ENCODE assay signal across 21 cellular contexts in the genomic region with DNA sequence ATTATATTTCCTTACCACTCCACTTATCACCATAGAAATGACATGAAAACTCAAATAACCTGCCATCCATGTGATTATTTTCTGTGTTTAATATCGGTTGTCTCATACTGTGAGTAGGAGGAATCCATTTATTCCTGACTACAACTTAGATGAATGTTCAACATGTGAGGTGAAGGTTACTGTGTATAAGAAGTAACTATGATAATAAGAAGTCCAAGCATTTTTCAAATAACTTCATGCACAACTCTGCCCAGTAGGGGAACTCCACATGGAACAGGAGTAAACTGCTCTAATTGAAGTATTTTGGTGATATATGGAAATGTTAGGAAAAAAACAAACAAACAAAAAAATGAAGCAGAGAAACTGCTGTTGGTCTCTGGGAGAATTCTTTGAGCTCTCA.
DNase-seq lines count a peak whose midpoint lies in the region; ATAC-seq and TF ChIP-seq lines count a peak whose summit lies in the region.
"Had no signal": no experiment of that assay in that cellular context is flagged by ENCODE, and none has a peak within 500 bp of the region (broad histone marks: within the 10 kb centered on the region; RNA-seq: fewer than 3 reads in every experiment).

No MANE protein-coding gene starts in this region.

- peak overlapping the region; percentile 87 for H3K27ac Mint-ChIP-seq in mesothelial cell of epicardium
- H3K27ac Mint-ChIP-seq in HFFc6: no peak overlapping the region
- H3K27ac Mint-ChIP-seq in CD8-positive, alpha-beta T cell: no peak overlapping the region
- H3K27ac Mint-ChIP-seq: CD8-positive, alpha-beta memory T cell; IgD-negative memory B cell had no signal

- peaks cover 3% of the 10 kb centered on the region for H3K27me3 Mint-ChIP-seq in mesothelial cell of epicardium (ENCODE audit: low read depth)
- no peaks in the 10 kb centered on the region for H3K27me3 Mint-ChIP-seq in HFFc6 (ENCODE audit: insufficient read depth)
- H3K27me3 Mint-ChIP-seq in CD8-positive, alpha-beta T cell (ENCODE audit: low read depth): no peaks in the 10 kb centered on the region
- H3K27me3 Mint-ChIP-seq: CD8-positive, alpha-beta memory T cell; IgD-negative memory B cell had no signal

- H3K4me3 Mint-ChIP-seq in mesothelial cell of epicardium: no peak overlapping the region
- H3K4me3 Mint-ChIP-seq in HFFc6: no peak overlapping the region
- no peak overlapping the region for H3K4me3 Mint-ChIP-seq in CD8-positive, alpha-beta T cell
- H3K4me3 Mint-ChIP-seq: CD8-positive, alpha-beta memory T cell; IgD-negative memory B cell had no signal

- H3K9me3 Mint-ChIP-seq in mesothelial cell of epicardium (peaks cover 4% of the 10 kb centered on the region), HFFc6 (peaks cover 23% of the 10 kb centered on the region)
- H3K9me3 Mint-ChIP-seq in CD8-positive, alpha-beta T cell: peaks cover 3% of the 10 kb centered on the region

- H3K36me3 ChIP-seq in brain microvascular endothelial cell (replicated peaks): no peaks in the 10 kb centered on the region
- no peaks in the 10 kb centered on the region for H3K36me3 ChIP-seq in vagina
- H3K36me3 ChIP-seq in CD8-positive, alpha-beta T cell (ENCODE audit: insufficient read depth, low read length): no peaks in the 10 kb centered on the region
- H3K36me3 ChIP-seq: BLaER1 treated with 17β-estradiol and CSF1 and Interleukin-3, amounts not matched to agents 10 nM and 100 nM had no signal

- TF ChIP-seq CTCF in C4-2B (conservative IDR thresholded peaks at IDR 0.05): peak; percentile 28
- peak; percentile 12; the same call in 1 of the 2 replicates for TF ChIP-seq CTCF in LNCAP (IDR thresholded peaks at IDR 0.05)
- TF ChIP-seq CTCF in brain microvascular endothelial cell (IDR thresholded peaks at IDR 0.05; ENCODE audit: low read depth, low read length, missing control alignments): no peak
- TF ChIP-seq CTCF in mesothelial cell of epicardium (IDR thresholded peaks at IDR 0.05; ENCODE audit: unreplicated experiment): no peak
- TF ChIP-seq CTCF in vagina (IDR thresholded peaks at IDR 0.05): no peak
- no peak for TF ChIP-seq CTCF in HFFc6 (IDR thresholded peaks at IDR 0.05)
- TF ChIP-seq CTCF in CD8-positive, alpha-beta T cell (IDR thresholded peaks at IDR 0.05): no peak

- POLR2A ChIA-PET in CD8-positive, alpha-beta T cell (lab: Charles Lee): no interaction called here

- no peaks in the 10 kb centered on the region for H3K9me3 ChIP-seq in vagina
- no peaks in the 10 kb centered on the region for H3K9me3 ChIP-seq in CD8-positive, alpha-beta T cell (ENCODE audit: low read length)
- H3K9me3 ChIP-seq: BLaER1 treated with 17β-estradiol and CSF1 and Interleukin-3, amounts not matched to agents 10 nM and 100 nM had no signal

- H3K27ac ChIP-seq in C4-2B (no peak overlapping the region), brain microvascular endothelial cell (no peak overlapping the region), vagina (no peak overlapping the region)
- H3K27ac ChIP-seq in CD8-positive, alpha-beta T cell (ENCODE audit: low read depth, low read length): no peak overlapping the region
- H3K27ac ChIP-seq: BLaER1 treated with 17β-estradiol and CSF1 and Interleukin-3, amounts not matched to agents 10 nM and 100 nM; SK-N-MC had no signal

- H3K36me3 Mint-ChIP-seq in mesothelial cell of epicardium: no peaks in the 10 kb centered on the region
- H3K36me3 Mint-ChIP-seq in HFFc6 (ENCODE audit: low read depth): peaks cover 4% of the 10 kb centered on the region; the same call in 1 of the 2 replicates
- H3K36me3 Mint-ChIP-seq in CD8-positive, alpha-beta T cell: no peaks in the 10 kb centered on the region
- H3K36me3 Mint-ChIP-seq: CD8-positive, alpha-beta memory T cell had no signal

- TF ChIP-seq POLR2A in vagina (IDR thresholded peaks at IDR 0.05): no peak

- H3K4me1 Mint-ChIP-seq in mesothelial cell of epicardium (peaks cover 17% of the 10 kb centered on the region), HFFc6 (ENCODE audit: low read depth) (no peaks in the 10 kb centered on the region)
- H3K4me1 Mint-ChIP-seq in CD8-positive, alpha-beta T cell (ENCODE audit: low read depth): no peaks in the 10 kb centered on the region
- H3K4me1 Mint-ChIP-seq: CD8-positive, alpha-beta memory T cell; IgD-negative memory B cell had no signal

- intact Hi-C loops in vagina (cut with DNase I): no loop called here
- intact Hi-C loops in CD8-positive, alpha-beta T cell (cut with DNase I, micrococcal nuclease): no loop called here

- DNase-seq in brain microvascular endothelial cell: peak; percentile 35
- no peak for DNase-seq in mesothelial cell of epicardium (ENCODE audit: low spot score in 2 of 2, unreplicated experiment in 2 of 2)
- no peak for DNase-seq in vagina (ENCODE audit: extremely low spot score in 2 of 2)
- no peak for DNase-seq in HFFc6
- no peak for DNase-seq in CD8-positive, alpha-beta T cell
- DNase-seq: Calu3; CD8-positive, alpha-beta memory T cell; DMS53; GF-D8; GOT3; Karpas-422; NCI-H1694 treated with DMSO at 0.1 percent for 48 hours; NCI-H2081 treated with DMSO at 0.1 percent for 48 hours; NCI-H526; OCI-M1 had no signal

- CTCF ChIA-PET in CD8-positive, alpha-beta T cell (lab: Charles Lee): no interaction called here

- no peaks in the 10 kb centered on the region for H3K27me3 ChIP-seq in brain microvascular endothelial cell (replicated peaks)
- H3K27me3 ChIP-seq in vagina: no peaks in the 10 kb centered on the region
- no peaks in the 10 kb centered on the region for H3K27me3 ChIP-seq in CD8-positive, alpha-beta T cell (ENCODE audit: insufficient read depth, low read length)
- H3K27me3 ChIP-seq: BLaER1 treated with 17β-estradiol and CSF1 and Interleukin-3, amounts not matched to agents 10 nM and 100 nM had no signal

- H3K4me3 ChIP-seq in brain microvascular endothelial cell (ENCODE audit: low read depth, low read length): no peak overlapping the region
- no peak overlapping the region for H3K4me3 ChIP-seq in vagina
- H3K4me3 ChIP-seq in CD8-positive, alpha-beta T cell (ENCODE audit: low read depth, low read length): no peak overlapping the region
- H3K4me3 ChIP-seq: BLaER1 treated with 17β-estradiol and CSF1 and Interleukin-3, amounts not matched to agents 10 nM and 100 nM; SK-N-MC had no signal

- no peak for ATAC-seq in CD8-positive, alpha-beta T cell
- ATAC-seq: HCT116 had no signal

- in situ Hi-C loops in brain microvascular endothelial cell (cut with HindIII; ENCODE audit: low pct_ligation_motif_present, low sequenced_read_pairs): no loop called here

- no peaks in the 10 kb centered on the region for H3K4me1 ChIP-seq in vagina
- no peaks in the 10 kb centered on the region for H3K4me1 ChIP-seq in CD8-positive, alpha-beta T cell (ENCODE audit: insufficient read depth, low read length)
- H3K4me1 ChIP-seq: BLaER1 treated with 17β-estradiol and CSF1 and Interleukin-3, amounts not matched to agents 10 nM and 100 nM had no signal

Comparison
In these comparisons a context has a peak if more than half of its experiments do, and no peak if none do; other contexts are left out.
1. CTCF ChIP-seq: peak in C4-2B (single experiment) and LNCAP (single experiment); none in brain microvascular endothelial cell (single experiment), mesothelial cell of epicardium (single experiment), vagina (0 of 3), HFFc6 (single experiment) and CD8-positive, alpha-beta T cell (single experiment).